ENCODE assay signal across 25 cellular contexts in genomic region chr5:135061001-135061400, GRCh38. TPM values are rescaled to one million over a fixed set of nuclear protein-coding genes. Genes with fewer than 3 reads are reported as not detected.
A peak's percentile ranks its signal among the peaks of the same experiment; 100 is the strongest.
DNase-seq lines count a peak whose midpoint lies in the region; ATAC-seq, FAIRE-seq and TF ChIP-seq lines count a peak whose summit lies in the region.
"Had no signal": no experiment of that assay in that cellular context is flagged by ENCODE, and none has a peak within 500 bp of the region (broad histone marks: within the 10 kb centered on the region; RNA-seq: fewer than 3 reads in every experiment).

No MANE protein-coding gene starts in this region.

- no peak overlapping the region for H2BK20ac ChIP-seq in IMR-90 (ENCODE audit: low read depth, low read length)

- H3K56ac ChIP-seq in IMR-90 (ENCODE audit: extremely low read depth, insufficient read depth, low read length): no peak overlapping the region

- H3K18ac ChIP-seq in IMR-90 (ENCODE audit: low read depth, low read length): no peak overlapping the region

- in situ Hi-C loops in IMR-90 (cut with MboI; ENCODE audit: low sequenced_read_pairs): no loop called here

- H3K27ac ChIP-seq in IMR-90 (ENCODE audit: insufficient read depth, low read length): no peak overlapping the region
- peak overlapping the region; percentile 99 for H3K27ac ChIP-seq in Karpas-422 (ENCODE audit: low read length)
- no peak overlapping the region for H3K27ac ChIP-seq in kidney (ENCODE audit: low read depth in 2 of 2, low read length in 2 of 2)
- H3K27ac ChIP-seq in sigmoid colon: no peak overlapping the region
- H3K27ac ChIP-seq in neural progenitor cell: no peak overlapping the region
- H3K27ac ChIP-seq: BLaER1 had no signal

- H3K23ac ChIP-seq in IMR-90 (ENCODE audit: low read depth, low read length): no peak overlapping the region

- no peaks in the 10 kb centered on the region for H3F3A ChIP-seq in neural progenitor cell (ENCODE audit: low read depth)

- H4K20me1 ChIP-seq in IMR-90 (ENCODE audit: insufficient read depth, low read length) (no peaks in the 10 kb centered on the region), Karpas-422 (ENCODE audit: insufficient read depth, low read depth, low read length) (no peaks in the 10 kb centered on the region), neural progenitor cell (ENCODE audit: low read depth) (no peaks in the 10 kb centered on the region)
- H4K20me1 ChIP-seq: BLaER1 had no signal

- no peak for TF ChIP-seq POLR2A in IMR-90 (IDR thresholded peaks at IDR 0.05; ENCODE audit: low read depth, low read length)
- TF ChIP-seq POLR2A in sigmoid colon (IDR thresholded peaks at IDR 0.05): no peak

- no peak overlapping the region for H2BK120ac ChIP-seq in IMR-90 (ENCODE audit: low read depth, low read length)

- H2BK15ac ChIP-seq in IMR-90 (ENCODE audit: low read depth, low read length): no peak overlapping the region

- no peaks in the 10 kb centered on the region for H3K9me2 ChIP-seq in Karpas-422 (replicated peaks; ENCODE audit: insufficient read depth, low read length)

- CTCF ChIA-PET in IMR-90 (lab: Yijun Ruan, JAX): no interaction called here

- H3K9me1 ChIP-seq in IMR-90 (ENCODE audit: insufficient read depth, low read length): peaks cover 11% of the 10 kb centered on the region; the same call in 1 of the 2 replicates

- TF ChIP-seq CTCF in IMR-90 (conservative IDR thresholded peaks at IDR 0.05; ENCODE audit: low read depth, low read length): no peak
- TF ChIP-seq CTCF in kidney (IDR thresholded peaks at IDR 0.05; ENCODE audit: borderline replicate concordance, extremely low read depth, insufficient read depth): no peak
- no peak for TF ChIP-seq CTCF in sigmoid colon (IDR thresholded peaks at IDR 0.05)
- TF ChIP-seq CTCF in neural progenitor cell (IDR thresholded peaks at IDR 0.05): no peak

- ATAC-seq in IMR-90 (ENCODE audit: low read depth) (no peak), left lobe of liver (no peak)

- H3K27ac Mint-ChIP-seq in neural progenitor cell: no peak overlapping the region
- H3K27ac Mint-ChIP-seq: CD14-positive monocyte; CD4-positive, alpha-beta memory T cell; CD4-positive, CD25-positive, alpha-beta regulatory T cell; CD8-positive, alpha-beta memory T cell had no signal

- H2BK5ac ChIP-seq in IMR-90 (ENCODE audit: low read depth, low read length, poor library complexity, severe bottlenecking): no peak overlapping the region

- H3K9ac ChIP-seq in IMR-90 (ENCODE audit: low read depth, low read length): no peak overlapping the region
- H3K9ac ChIP-seq in Karpas-422 (ENCODE audit: low read length): 0 out of 2 replicates have a peak overlapping the region, but pooled peaks have one; percentile 63
- no peak overlapping the region for H3K9ac ChIP-seq in kidney (ENCODE audit: low read length in 2 of 2)
- no peak overlapping the region for H3K9ac ChIP-seq in neural progenitor cell
- H3K9ac ChIP-seq: BLaER1 had no signal

- H2AFZ ChIP-seq in IMR-90 (replicated peaks; ENCODE audit: low read length, poor library complexity): no peak overlapping the region
- no peak overlapping the region for H2AFZ ChIP-seq in Karpas-422 (ENCODE audit: low read length)
- no peak overlapping the region for H2AFZ ChIP-seq in neural progenitor cell (replicated peaks)

- H3K27me3 Mint-ChIP-seq in neural progenitor cell (ENCODE audit: insufficient read depth, low read depth): peaks cover 18% of the 10 kb centered on the region
- H3K27me3 Mint-ChIP-seq: CD4-positive, CD25-positive, alpha-beta regulatory T cell had no signal

- no peak overlapping the region for H3K4me2 ChIP-seq in IMR-90 (ENCODE audit: low read depth, low read length)
- H3K4me2 ChIP-seq in Karpas-422 (ENCODE audit: low read depth, low read length, poor library complexity, severe bottlenecking): no peak overlapping the region
- no peak overlapping the region for H3K4me2 ChIP-seq in neural progenitor cell
- H3K4me2 ChIP-seq: BLaER1 had no signal

- no TSS peak for BruUV-seq in IMR-90 (replicated peaks; lab: Mats Ljungman, UMichigan)

- H3K36me3 ChIP-seq in IMR-90 (ENCODE audit: control insufficient read depth, insufficient read depth, low read length) (peaks cover 2% of the 10 kb centered on the region; the same call in 1 of the 2 replicates), Karpas-422 (ENCODE audit: insufficient read depth, low read length) (no peaks in the 10 kb centered on the region), kidney (ENCODE audit: control insufficient read depth in 1 of 2, insufficient read depth in 2 of 2, low read length in 2 of 2) (no peaks in the 10 kb centered on the region), sigmoid colon (no peaks in the 10 kb centered on the region), neural progenitor cell (no peaks in the 10 kb centered on the region)
- H3K36me3 ChIP-seq: BE2C, BLaER1 had no signal

- no peak for DNase-seq in IMR-90
- DNase-seq in Karpas-422: no peak
- peak; percentile 52 for DNase-seq in kidney
- peak; percentile 50 for DNase-seq in sigmoid colon
- DNase-seq in NCI-H69 (lab: John Stamatoyannopoulos, UW): no peak
- no peak for DNase-seq in T1000 (lab: John Stamatoyannopoulos, UW)
- no peak for DNase-seq in neural progenitor cell (ENCODE audit: low spot score)
- DNase-seq in left lobe of liver (ENCODE audit: low spot score): no peak
- DNase-seq: 8988T; ACHN; BE2C; C1 segment of cervical spinal cord; CD4-positive, alpha-beta memory T cell; CD4-positive, CD25-positive, alpha-beta regulatory T cell; CD8-positive, alpha-beta memory T cell; COR-L47; DMS79 treated with DMSO at 0.1 percent for 48 hours; GF-D8 had no signal

- 100% methylated on average over 1 of the region's 6 CpGs; no CpG with 5 or more reads in 1 of the 2 experiments for WGBS in IMR-90 (ENCODE audit: extremely low coverage in 2 of 2, insufficient read length in 1 of 2), 2 experiments
- WGBS in sigmoid colon, 2 donors: 92 to 94% methylated on average over 6 of the region's 6 CpGs

- no peak overlapping the region for H3K4me3 ChIP-seq in IMR-90 (ENCODE audit: insufficient read depth, low read depth, low read length)
- no peak overlapping the region for H3K4me3 ChIP-seq in Karpas-422 (ENCODE audit: low read length)
- H3K4me3 ChIP-seq in kidney (ENCODE audit: low read length in 2 of 2): no peak overlapping the region
- H3K4me3 ChIP-seq in sigmoid colon: no peak overlapping the region
- no peak overlapping the region for H3K4me3 ChIP-seq in neural progenitor cell
- H3K4me3 ChIP-seq: BLaER1 had no signal

- H3K79me2 ChIP-seq in Karpas-422 (ENCODE audit: low read length): no peaks in the 10 kb centered on the region
- no peaks in the 10 kb centered on the region for H3K79me2 ChIP-seq in neural progenitor cell (ENCODE audit: low read depth)

- TF ChIP-seq RAD21 in IMR-90 (IDR thresholded peaks at IDR 0.05; ENCODE audit: low read length): no peak

- H3K4me1 ChIP-seq in IMR-90 (ENCODE audit: control insufficient read depth, insufficient read depth, low read length) (no peaks in the 10 kb centered on the region), Karpas-422 (ENCODE audit: low read length) (peaks cover 96% of the 10 kb centered on the region), kidney (ENCODE audit: control insufficient read depth in 1 of 2, insufficient read depth in 1 of 2, low read depth in 1 of 2, low read length in 2 of 2) (no peaks in the 10 kb centered on the region), sigmoid colon (peaks cover 0 to 10% (median 8%) of the 10 kb centered on the region in 4 donors), neural progenitor cell (no peaks in the 10 kb centered on the region)
- H3K4me1 ChIP-seq: BE2C, BLaER1 had no signal

- TF ChIP-seq EP300 in sigmoid colon (IDR thresholded peaks at IDR 0.05): no peak

- dilution Hi-C loops in IMR-90 (cut with HindIII; ENCODE audit: low sequenced_read_pairs, unreplicated experiment): no loop called here

- FAIRE-seq in kidney (lab: Jason Lieb, UNC): no peak
- FAIRE-seq: A204.1, D721Med, G401.6, GM12891, GM19239 had no signal

- H3K14ac ChIP-seq in IMR-90 (replicated peaks; ENCODE audit: low read depth, low read length): no peak overlapping the region

- H3K27me3 ChIP-seq in IMR-90 (ENCODE audit: control insufficient read depth, insufficient read depth, low read length) (peaks cover 6% of the 10 kb centered on the region; the same call in 1 of the 2 replicates), Karpas-422 (ENCODE audit: low read length) (no peaks in the 10 kb centered on the region), sigmoid colon (no peaks in the 10 kb centered on the region), neural progenitor cell (peaks cover 100% of the 10 kb centered on the region)
- H3K27me3 ChIP-seq: BE2C, BLaER1 had no signal

- no peak overlapping the region for H2AK5ac ChIP-seq in IMR-90 (ENCODE audit: low read depth, low read length)

- no peaks in the 10 kb centered on the region for H3K79me1 ChIP-seq in IMR-90 (ENCODE audit: low read depth in 1 of 2, low read length in 2 of 2)

- POLR2A ChIA-PET in IMR-90 (lab: Charles Lee; ENCODE audit: unreplicated experiment): no interaction called here

- intact Hi-C loops in IMR-90 (cut with micrococcal nuclease) (no loop called here), kidney (cut with DNase I) (no loop called here), sigmoid colon (cut with DNase I) (no loop called here)

- H3K9me3 Mint-ChIP-seq in neural progenitor cell: no peaks in the 10 kb centered on the region
- H3K9me3 Mint-ChIP-seq: CD14-positive monocyte; CD4-positive, alpha-beta memory T cell; CD4-positive, CD25-positive, alpha-beta regulatory T cell; CD8-positive, alpha-beta memory T cell had no signal

- H4K91ac ChIP-seq in IMR-90 (ENCODE audit: insufficient read depth, low read depth, low read length): no peak overlapping the region

- H3K9me3 ChIP-seq in IMR-90 (ENCODE audit: control insufficient read depth, insufficient read depth, low read length): no peaks in the 10 kb centered on the region
- H3K9me3 ChIP-seq in Karpas-422 (ENCODE audit: low read length): no peaks in the 10 kb centered on the region
- no peaks in the 10 kb centered on the region for H3K9me3 ChIP-seq in kidney (ENCODE audit: control insufficient read depth in 1 of 2, low read length in 2 of 2)
- no peaks in the 10 kb centered on the region for H3K9me3 ChIP-seq in sigmoid colon
- H3K9me3 ChIP-seq in neural progenitor cell (ENCODE audit: low read depth): no peaks in the 10 kb centered on the region
- H3K9me3 ChIP-seq: BE2C, BLaER1 had no signal

- H3K4me1 Mint-ChIP-seq in neural progenitor cell: peaks cover 14% of the 10 kb centered on the region
- H3K4me1 Mint-ChIP-seq: CD14-positive monocyte; CD4-positive, alpha-beta memory T cell; CD4-positive, CD25-positive, alpha-beta regulatory T cell; CD8-positive, alpha-beta memory T cell had no signal

- no peak overlapping the region for H3K4me3 Mint-ChIP-seq in neural progenitor cell
- H3K4me3 Mint-ChIP-seq: CD14-positive monocyte; CD4-positive, alpha-beta memory T cell; CD4-positive, CD25-positive, alpha-beta regulatory T cell; CD8-positive, alpha-beta memory T cell had no signal

- H3K36me3 Mint-ChIP-seq in neural progenitor cell: no peaks in the 10 kb centered on the region
- H3K36me3 Mint-ChIP-seq: CD14-positive monocyte; CD4-positive, alpha-beta memory T cell; CD4-positive, CD25-positive, alpha-beta regulatory T cell; CD8-positive, alpha-beta memory T cell had no signal

- H2AK9ac ChIP-seq in IMR-90 (replicated peaks; ENCODE audit: low read depth, low read length, poor library complexity): peak overlapping the region; percentile 47

- H3K4ac ChIP-seq in IMR-90 (ENCODE audit: low read depth, low read length): no peak overlapping the region

- H4K5ac ChIP-seq in IMR-90 (ENCODE audit: low read depth, low read length): no peak overlapping the region

- H4K8ac ChIP-seq in IMR-90 (ENCODE audit: low read depth in 2 of 2, low read length in 2 of 2): no peak overlapping the region

RNA-seq across cellular contexts. Expression of gene PITX1, which starts 27.0 kb away (rescaled TPM):
- 10.3 and 10.4 TPM in 2 replicates for total RNA-seq in IMR-90 (2012; rRNA removed)
- polyA plus RNA-seq in IMR-90 (2012; rRNA removed): 29.8 and 41.9 TPM in 2 replicates
- 29.9 and 83.6 TPM in 2 replicates for polyA plus RNA-seq in IMR-90 (2012; cell fraction: cytosol; rRNA removed)
- polyA plus RNA-seq in IMR-90 (2012; cell fraction: nucleus; rRNA removed; ENCODE audit: low replicate concordance): 40.5 and 74.0 TPM in 2 replicates
- 173 and 469 TPM in 2 replicates for total RNA-seq in Karpas-422 (2014; rRNA removed; shearing (Covaris generic); ENCODE audit: low replicate concordance)
- not detected for total RNA-seq in kidney
- not detected for polyA plus RNA-seq in kidney (ENCODE audit: insufficient read depth, low read depth, low replicate concordance)
- 1 to 10 TPM; 1.6 to 5.8 (median 3.5) TPM for total RNA-seq in sigmoid colon
- 1 to 10 TPM; 6.0 to 7.2 (median 6.3) TPM for polyA plus RNA-seq in sigmoid colon
- not detected in 2 replicates for total RNA-seq in neural progenitor cell (ENCODE audit: low replicate concordance)
- 0.40 TPM for total RNA-seq in left lobe of liver
- total RNA-seq: CD4-positive, alpha-beta memory T cell; CD4-positive, CD25-positive, alpha-beta regulatory T cell; CD8-positive, alpha-beta memory T cell had no signal
- polyA plus RNA-seq: CD14-positive monocyte; CD4-positive, alpha-beta memory T cell; CD4-positive, CD25-positive, alpha-beta regulatory T cell; CD8-positive, alpha-beta memory T cell had no signal

Comparison
In these comparisons a context has a peak if more than half of its experiments do, and no peak if none do; other contexts are left out.
1. DNase-seq: peak in kidney (single experiment) and sigmoid colon (single experiment); none in IMR-90 (single experiment), Karpas-422 (single experiment), NCI-H69 (single experiment), T1000 (single experiment), neural progenitor cell (single experiment) and left lobe of liver (single experiment).
2. RNA of gene PITX1, which starts 27.0 kb away (total RNA-seq): 173 to 469 TPM in Karpas-422; 10.3 to 10.4 TPM in IMR-90, 1.6 to 5.8 TPM in sigmoid colon, 0.40 TPM in left lobe of liver (single experiment), not detected in kidney (single experiment) and not detected in neural progenitor cell; every median in the first group is over 10 times any median in the second.